Comparison of ENCODE assay signal across 9 cellular contexts in the genomic region with DNA sequence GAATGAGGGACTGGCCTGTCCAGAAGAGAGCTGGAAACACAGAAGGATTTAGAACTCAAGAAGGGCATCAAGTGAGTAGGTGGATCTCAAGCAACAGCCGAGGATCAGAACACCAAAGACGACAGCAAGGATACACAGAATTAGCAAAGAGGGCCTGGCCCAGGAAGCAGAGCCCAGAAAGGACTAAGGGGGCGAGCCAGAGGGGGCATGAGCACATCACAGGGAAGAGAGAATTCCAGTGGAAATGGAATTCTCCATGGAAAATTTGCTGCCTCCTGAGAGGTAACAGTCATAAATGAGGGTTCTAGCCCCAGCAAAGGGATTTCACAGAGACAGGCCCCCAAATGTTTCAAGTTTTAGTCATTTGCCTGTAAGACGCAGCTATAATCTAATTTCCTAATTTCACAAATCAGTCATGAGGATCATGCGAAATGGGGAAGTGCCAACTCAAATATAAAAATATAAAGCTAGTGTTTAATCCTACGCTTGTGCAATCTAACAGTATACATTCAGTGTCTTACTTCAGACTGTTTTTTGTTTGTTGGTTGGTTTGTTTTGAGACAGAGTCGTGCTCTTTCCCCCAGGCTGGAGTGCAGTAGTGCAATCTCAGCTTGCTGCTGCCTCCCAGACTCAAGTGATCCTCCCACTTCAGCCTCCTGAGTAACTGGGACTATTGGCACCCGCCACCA. TPM values are rescaled to one million over a fixed set of nuclear protein-coding genes. Genes with fewer than 3 reads are reported as not detected.
DNase-seq lines count a peak whose midpoint lies in the region; ATAC-seq and TF ChIP-seq lines count a peak whose summit lies in the region.
"Had no signal": no experiment of that assay in that cellular context is flagged by ENCODE, and none has a peak within 500 bp of the region (broad histone marks: within the 10 kb centered on the region; RNA-seq: fewer than 3 reads in every experiment).

No MANE protein-coding gene starts in this region.

- H3K36me3 ChIP-seq in left ventricle myocardium inferior (peaks cover 5% of the 10 kb centered on the region), heart left ventricle (peaks cover 0 to 24% (median 0%) of the 10 kb centered on the region in 9 donors), uterus (no peaks in the 10 kb centered on the region), WERI-Rb-1 (no peaks in the 10 kb centered on the region; the same call in 1 of the 2 replicates)

- no peaks in the 10 kb centered on the region for H3K27me3 Mint-ChIP-seq in activated naive CD8-positive, alpha-beta T cell treated with anti-CD3 and anti-CD28 coated beads for 36 hours

- H3K4me1 Mint-ChIP-seq in activated naive CD8-positive, alpha-beta T cell treated with anti-CD3 and anti-CD28 coated beads for 36 hours: peaks cover 72% of the 10 kb centered on the region

- ATAC-seq in heart left ventricle (no peak), left lobe of liver (no peak)

- H3K9me3 ChIP-seq in left ventricle myocardium inferior (replicated peaks) (no peaks in the 10 kb centered on the region), heart left ventricle (no peaks in the 10 kb centered on the region), uterus (no peaks in the 10 kb centered on the region), WERI-Rb-1 (ENCODE audit: severe bottlenecking) (no peaks in the 10 kb centered on the region)

- peaks cover 63% of the 10 kb centered on the region for H3K36me3 Mint-ChIP-seq in activated naive CD8-positive, alpha-beta T cell treated with anti-CD3 and anti-CD28 coated beads for 36 hours

- no peak for TF ChIP-seq CTCF in left ventricle myocardium inferior (IDR thresholded peaks at IDR 0.05; ENCODE audit: borderline replicate concordance)
- TF ChIP-seq CTCF in heart left ventricle (IDR thresholded peaks at IDR 0.05): no peak
- TF ChIP-seq CTCF in uterus (IDR thresholded peaks at IDR 0.05): no peak
- no peak for TF ChIP-seq CTCF in WERI-Rb-1 (IDR thresholded peaks at IDR 0.05; ENCODE audit: low read depth, low read length)

- DNase-seq in left ventricle myocardium inferior: no peak
- DNase-seq in heart left ventricle: no peak
- no peak for DNase-seq in activated naive CD8-positive, alpha-beta T cell treated with anti-CD3 and anti-CD28 coated beads for 36 hours
- DNase-seq in left lobe of liver (ENCODE audit: low spot score): peak; percentile 10
- no peak for DNase-seq in uterus
- no peak for DNase-seq in NCI-H1092 treated with DMSO at 0.1 percent for 48 hours (lab: John Stamatoyannopoulos, UW)
- no peak for DNase-seq in ecto neural progenitor cell (ENCODE audit: low spot score)
- no peak for DNase-seq in WERI-Rb-1

- intact Hi-C loops in left ventricle myocardium inferior (cut with micrococcal nuclease): no loop called here
- intact Hi-C loops in heart left ventricle (cut with DNase I): no loop called here
- intact Hi-C loops in uterus (cut with DNase I; ENCODE audit: low total_unique reads): no loop called here

- H3K4me1 ChIP-seq in left ventricle myocardium inferior (peaks cover 29% of the 10 kb centered on the region), heart left ventricle (peaks cover 0 to 52% (median 17%) of the 10 kb centered on the region in 12 donors), uterus (peaks cover 5 to 9% of the 10 kb centered on the region in 2 donors)
- H3K4me1 ChIP-seq: parathyroid adenoma had no signal

- H3K4me3 Mint-ChIP-seq in activated naive CD8-positive, alpha-beta T cell treated with anti-CD3 and anti-CD28 coated beads for 36 hours: peak overlapping the region; percentile 69

- TF ChIP-seq POLR2A in heart left ventricle (IDR thresholded peaks at IDR 0.05): no peak
- TF ChIP-seq POLR2A in uterus (IDR thresholded peaks at IDR 0.05): no peak

- H3K27ac ChIP-seq in left ventricle myocardium inferior (replicated peaks): peak overlapping the region; percentile 43
- peak overlapping the region in 6 of 12 donors; percentile 6 to 87 (median 46) for H3K27ac ChIP-seq in heart left ventricle
- peak overlapping the region; percentile 72 to 77 for H3K27ac ChIP-seq in uterus
- no peak overlapping the region for H3K27ac ChIP-seq in WERI-Rb-1

- H3K27ac Mint-ChIP-seq in activated naive CD8-positive, alpha-beta T cell treated with anti-CD3 and anti-CD28 coated beads for 36 hours: peak overlapping the region; percentile 98

- 81 to 87% (median 84%) methylated on average over 8 of the region's 8 CpGs for WGBS in heart left ventricle, 4 donors

- H3K9me3 Mint-ChIP-seq in activated naive CD8-positive, alpha-beta T cell treated with anti-CD3 and anti-CD28 coated beads for 36 hours: no peaks in the 10 kb centered on the region

- H3K27me3 ChIP-seq in left ventricle myocardium inferior (ENCODE audit: low read depth) (no peaks in the 10 kb centered on the region), heart left ventricle (no peaks in the 10 kb centered on the region), uterus (no peaks in the 10 kb centered on the region), WERI-Rb-1 (ENCODE audit: insufficient read depth, low read depth, severe bottlenecking) (no peaks in the 10 kb centered on the region)

- H3K4me3 ChIP-seq in left ventricle myocardium inferior (no peak overlapping the region), heart left ventricle (peak overlapping the region in 1 of 12 donors; percentile 9), uterus (no peak overlapping the region), WERI-Rb-1 (ENCODE audit: low read depth, low read length) (no peak overlapping the region)

RNA-seq across cellular contexts. Expression of gene FNBP1, which starts 46.7 kb away (rescaled TPM):
- 20.5 TPM for total RNA-seq in left ventricle myocardium inferior
- total RNA-seq in heart left ventricle: 10 to 100 TPM; 16.6 to 47.3 (median 24.8) TPM
- 10 to 100 TPM in 1 of 2 donors, 1 to 10 TPM in 1; 6.9 to 13.4 TPM for polyA plus RNA-seq in heart left ventricle
- 100 to 1,000 TPM; 198 TPM for total RNA-seq in activated naive CD8-positive, alpha-beta T cell treated with anti-CD3 and anti-CD28 coated beads for 36 hours
- total RNA-seq in left lobe of liver: 12.7 TPM
- 100 to 1,000 TPM in 1 of 4 donors, 10 to 100 TPM in 3; 18.5 to 102 (median 77.2) TPM for total RNA-seq in uterus

RNA-seq across cellular contexts. Expression of gene GPR107, which starts 57.4 kb away (rescaled TPM):
- total RNA-seq in left ventricle myocardium inferior (23.3 TPM), heart left ventricle (10 to 100 TPM; 16.1 to 33.2 (median 21.3) TPM), left lobe of liver (14.1 TPM), uterus (10 to 100 TPM; 10.8 to 41.5 (median 26.7) TPM)
- polyA plus RNA-seq in heart left ventricle: 10 to 100 TPM in 1 of 2 donors, 1 to 10 TPM in 1; 7.0 to 30.5 TPM
- total RNA-seq in activated naive CD8-positive, alpha-beta T cell treated with anti-CD3 and anti-CD28 coated beads for 36 hours: 10 to 100 TPM; 17.7 to 19.4 TPM
